27 cellular contexts compared by ENCODE assay signal in genomic region chr12:77214136-77214535, GRCh38.
A peak's percentile ranks its signal among the peaks of the same experiment; 100 is the strongest.
DNase-seq lines count a peak whose midpoint lies in the region; ATAC-seq and TF ChIP-seq lines count a peak whose summit lies in the region.
"Had no signal": no experiment of that assay in that cellular context is flagged by ENCODE, and none has a peak within 500 bp of the region (broad histone marks: within the 10 kb centered on the region; RNA-seq: fewer than 3 reads in every experiment).

No MANE protein-coding gene starts in this region.

- H2AFZ ChIP-seq in Karpas-422 (ENCODE audit: low read length) = no peak overlapping the region

- TF ChIP-seq CTCF in astrocyte of the spinal cord (IDR thresholded peaks at IDR 0.05; ENCODE audit: low read depth, low read length) (no peak), foreskin keratinocyte (conservative IDR thresholded peaks at IDR 0.05) (no peak)

- intact Hi-C loops in posterior vena cava (cut with DNase I) = no loop called here

- peaks cover 18% of the 10 kb centered on the region for H3K4me1 ChIP-seq in foreskin keratinocyte
- H3K4me1 ChIP-seq in Karpas-422 (ENCODE audit: low read length) = no peaks in the 10 kb centered on the region
- H3K4me1 ChIP-seq: upper lobe of right lung had no signal

- H3K27ac ChIP-seq in foreskin keratinocyte (no peak overlapping the region), Karpas-422 (ENCODE audit: low read length) (no peak overlapping the region)
- H3K27ac ChIP-seq: BLaER1 treated with 17β-estradiol and CSF1 and Interleukin-3, amounts not matched to agents 10 nM and 100 nM; ovary; upper lobe of right lung had no signal

- H3K27me3 ChIP-seq in foreskin keratinocyte (no peaks in the 10 kb centered on the region), Karpas-422 (ENCODE audit: low read length) (no peaks in the 10 kb centered on the region)
- H3K27me3 ChIP-seq: ovary, upper lobe of right lung had no signal

- in situ Hi-C loops in astrocyte of the spinal cord (cut with HindIII; ENCODE audit: low sequenced_read_pairs) = no loop called here

- H3K9ac ChIP-seq in Karpas-422 (ENCODE audit: low read length) = no peak overlapping the region
- H3K9ac ChIP-seq: BLaER1 treated with 17β-estradiol and CSF1 and Interleukin-3, amounts not matched to agents 10 nM and 100 nM had no signal

- H3K4me3 ChIP-seq in astrocyte of the spinal cord (ENCODE audit: low read depth, low read length) (no peak overlapping the region), Karpas-422 (ENCODE audit: low read length) (no peak overlapping the region)
- H3K4me3 ChIP-seq: BLaER1 treated with 17β-estradiol and CSF1 and Interleukin-3, amounts not matched to agents 10 nM and 100 nM; GM12878; lung; ovary; upper lobe of right lung had no signal

- H4K20me1 ChIP-seq in Karpas-422 (ENCODE audit: insufficient read depth, low read depth, low read length) = no peaks in the 10 kb centered on the region

- no peaks in the 10 kb centered on the region for H3K36me3 ChIP-seq in Karpas-422 (ENCODE audit: insufficient read depth, low read length)
- H3K36me3 ChIP-seq: BLaER1 treated with 17β-estradiol and CSF1 and Interleukin-3, amounts not matched to agents 10 nM and 100 nM; ovary; upper lobe of right lung had no signal

- no peak overlapping the region for H3K4me2 ChIP-seq in Karpas-422 (ENCODE audit: low read depth, low read length, poor library complexity, severe bottlenecking)

- no peaks in the 10 kb centered on the region for H3K9me2 ChIP-seq in Karpas-422 (replicated peaks; ENCODE audit: insufficient read depth, low read length)

- H3K79me2 ChIP-seq in Karpas-422 (ENCODE audit: low read length) = no peaks in the 10 kb centered on the region

- no peaks in the 10 kb centered on the region; the same call in 1 of the 2 replicates for H3K9me3 ChIP-seq in Karpas-422 (ENCODE audit: low read length)
- H3K9me3 ChIP-seq: Caco-2, ovary, upper lobe of right lung had no signal

- peak; percentile 88 for ATAC-seq in foreskin keratinocyte
- ATAC-seq: GM12878, Panc1, upper lobe of right lung had no signal

- DNase-seq in AG20443 (ENCODE audit: low spot score) (peak; percentile 31), HT1080 (ENCODE audit: low read depth) (peak; percentile 25), astrocyte of the spinal cord (ENCODE audit: low read depth, low spot score) (peak; percentile 46), foreskin keratinocyte (peak; percentile 49 to 81), posterior vena cava (ENCODE audit: low spot score) (no peak), NCI-H1048 (lab: John Stamatoyannopoulos, UW) (no peak), pons (ENCODE audit: low spot score) (no peak), Karpas-422 (no peak)
- DNase-seq: activated CD4-positive, alpha-beta T cell treated with anti-CD3 and anti-CD28 coated beads, Interleukin-2, amount 50 U/mL, for 48 hours; activated CD4-positive, CD25-positive, alpha-beta regulatory T cell; activated naive CD4-positive, alpha-beta T cell treated with anti-CD3 and anti-CD28 coated beads for 36 hours; amniotic stem cell; Caco-2; cortex of kidney; DMS79; endodermal cell; NCI-H1105; NCI-H2029; NCI-H526 treated with DMSO at 0.1 percent for 48 hours; ovary; stimulated activated CD4-positive, alpha-beta T cell treated with anti-CD3 and anti-CD28 coated beads, Interleukin-2, amount 100 ng/mL, for 48 hours; T-helper 1 cell; upper lobe of right lung had no signal

Comparison
In these comparisons a context has a peak if more than half of its experiments do, and no peak if none do; other contexts are left out.
1. DNase-seq: peak in AG20443 (single experiment), HT1080 (single experiment), astrocyte of the spinal cord (single experiment) and foreskin keratinocyte (2 of 2); none in posterior vena cava (single experiment), NCI-H1048 (single experiment), pons (single experiment) and Karpas-422 (single experiment).